In the genomic region with DNA sequence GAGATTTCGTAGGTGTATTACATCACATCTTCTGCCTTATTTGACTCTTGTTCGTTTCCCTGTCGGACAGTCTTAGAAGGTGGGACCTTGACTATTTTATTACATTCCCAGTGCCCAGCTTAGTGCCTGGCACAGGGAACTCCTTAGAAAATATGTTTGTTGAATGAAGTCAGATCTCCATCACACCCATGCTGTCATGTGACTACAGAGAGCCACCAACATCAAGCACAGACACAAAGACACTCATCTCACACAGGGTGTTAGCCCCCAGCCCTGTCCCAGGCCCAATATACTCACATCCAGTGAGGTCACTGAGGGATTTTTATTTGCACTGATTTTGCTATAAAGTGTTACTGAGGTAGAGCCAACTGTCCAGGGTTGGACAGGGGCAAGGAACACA, we compare ENCODE assay signal across 9 cellular contexts. TPM values are rescaled to one million over a fixed set of nuclear protein-coding genes. Genes with fewer than 3 reads are reported as not detected.
DNase-seq lines count a peak whose midpoint lies in the region; ATAC-seq and TF ChIP-seq lines count a peak whose summit lies in the region.
"Had no signal": no experiment of that assay in that cellular context is flagged by ENCODE, and none has a peak within 500 bp of the region (broad histone marks: within the 10 kb centered on the region; RNA-seq: fewer than 3 reads in every experiment).

No MANE protein-coding gene starts in this region.

- H3K27ac ChIP-seq in HCT116 (ENCODE audit: low read depth, low read length) (peak overlapping the region; percentile 80), WERI-Rb-1 (peak overlapping the region; percentile 87), spleen (peak overlapping the region; percentile 73 to 95 (median 91))

- no peaks in the 10 kb centered on the region; the same call in 1 of the 2 replicates for H4K20me1 ChIP-seq in HCT116 (ENCODE audit: insufficient read depth)

- CTCF ChIA-PET in HCT116 (lab: Charles Lee) = no interaction called here

- peaks cover 42% of the 10 kb centered on the region for H3K79me2 ChIP-seq in HCT116 (ENCODE audit: insufficient read depth, low read length)

- H3K36me3 ChIP-seq in HCT116 (ENCODE audit: control insufficient read depth in 1 of 2, insufficient read depth in 2 of 2, low read length in 2 of 2) (peaks cover 0 to 5% of the 10 kb centered on the region in 2 experiments; a peak in 2 of 4 replicates), WERI-Rb-1 (peaks cover 35% of the 10 kb centered on the region), spleen (peaks cover 0 to 40% (median 2%) of the 10 kb centered on the region in 6 donors)

- H3K9me3 ChIP-seq in HCT116 (ENCODE audit: control insufficient read depth in 1 of 2, insufficient read depth in 1 of 2, low read depth in 1 of 2, low read length in 2 of 2) = no peaks in the 10 kb centered on the region
- no peaks in the 10 kb centered on the region for H3K9me3 ChIP-seq in WERI-Rb-1 (ENCODE audit: severe bottlenecking)
- H3K9me3 ChIP-seq in spleen = no peaks in the 10 kb centered on the region

- peak overlapping the region; percentile 89 for H3K9ac ChIP-seq in HCT116 (ENCODE audit: low read length)

- H3K4me3 ChIP-seq in HCT116 (replicated peaks in 1 of 2; ENCODE audit: low read depth in 1 of 2, low read length in 2 of 2) = peak overlapping the region; percentile 82 to 85
- peak overlapping the region; percentile 83 for H3K4me3 ChIP-seq in WERI-Rb-1 (ENCODE audit: low read depth, low read length)
- H3K4me3 ChIP-seq in iPS-11a (ENCODE audit: low read depth, low read length) = peak overlapping the region; percentile 84
- peak overlapping the region in 2 of 8 donors; percentile 68 to 71 for H3K4me3 ChIP-seq in spleen

- ATAC-seq in HCT116 (no peak; the same call in 1 of the 2 replicates), GM21619 (IDR thresholded peaks at IDR 0.05; ENCODE audit: unreplicated experiment) (no peak)

- H2AFZ ChIP-seq in HCT116 (ENCODE audit: low read depth, low read length, poor library complexity, severe bottlenecking) = no peak overlapping the region

- TF ChIP-seq POLR2A in HCT116 (IDR thresholded peaks at IDR 0.05; ENCODE audit: borderline replicate concordance, extremely low read depth, insufficient read depth, insufficient read length) (no peak), spleen (IDR thresholded peaks at IDR 0.05) (no peak)

- no TSS peak for BruUV-seq in HCT116 (replicated peaks; lab: Mats Ljungman, UMichigan)

- DNase-seq in HCT116 (ENCODE audit: low read depth, low spot score) (no peak), WERI-Rb-1 (no peak), spleen (no peak), NCI-H2196 (lab: John Stamatoyannopoulos, UW; ENCODE audit: unreplicated experiment) (no peak), LoVo (ENCODE audit: low spot score) (no peak), KG1 (lab: John Stamatoyannopoulos, UW) (no peak)

- no peak for TF ChIP-seq RAD21 in HCT116 (IDR thresholded peaks at IDR 0.05; ENCODE audit: low read depth)

- intact Hi-C loops in HCT116 (cut with micrococcal nuclease) (loop anchor here (5.0 kb wide), 1 partner anchor 154 kb away; no protein-coding TSS in a partner anchor), spleen (cut with DNase I; ENCODE audit: low total_unique reads) (no loop called here)

- TF ChIP-seq CTCF in HCT116 (IDR thresholded peaks at IDR 0.05 in 2 of 3, conservative IDR thresholded peaks at IDR 0.05 in 1 of 3; ENCODE audit: borderline replicate concordance in 1 of 3, insufficient read depth in 1 of 3, low read depth in 2 of 3, low read length in 2 of 3) (no peak), WERI-Rb-1 (IDR thresholded peaks at IDR 0.05; ENCODE audit: low read depth, low read length) (no peak), spleen (IDR thresholded peaks at IDR 0.05 in 8 of 11, conservative IDR thresholded peaks at IDR 0.05 in 3 of 11) (no peak)

- no peaks in the 10 kb centered on the region for H3K27me3 ChIP-seq in HCT116 (ENCODE audit: insufficient read depth, low read length)
- no peaks in the 10 kb centered on the region for H3K27me3 ChIP-seq in WERI-Rb-1 (ENCODE audit: insufficient read depth, low read depth, severe bottlenecking)
- no peaks in the 10 kb centered on the region for H3K27me3 ChIP-seq in spleen (replicated peaks in 1 of 7)

- 75 to 87% (median 78%) methylated on average over 3 of the region's 3 CpGs for WGBS in spleen, 5 donors

- H3K4me1 ChIP-seq in HCT116 (ENCODE audit: control insufficient read depth in 1 of 2, insufficient read depth in 2 of 2, low read length in 2 of 2) (peaks cover 8 to 32% of the 10 kb centered on the region in 2 experiments), spleen (peaks cover 20 to 73% (median 52%) of the 10 kb centered on the region in 6 donors)

- RAD21 ChIA-PET in HCT116 (lab: Charles Lee; ENCODE audit: low non-redundant PET in 1 of 2, low total read pairs in 2 of 2, uncharacterized antibody in 2 of 2, unreplicated experiment in 2 of 2) = no interaction called here

- POLR2A ChIA-PET in HCT116 (lab: Charles Lee) = interaction anchor here (1.2 kb wide), 1 partner anchor 77 kb away, joined by 6 read pairs; no protein-coding TSS in a partner anchor

- peak overlapping the region; percentile 76 for H3K4me2 ChIP-seq in HCT116 (ENCODE audit: low read length)

- no peaks in the 10 kb centered on the region for H3K9me2 ChIP-seq in HCT116 (ENCODE audit: insufficient read depth)

TF ChIP-seq in HCT116, 20 proteins besides CTCF, POLR2A, EP300 and RAD21:
- TF ChIP-seq YY1 (IDR thresholded peaks at IDR 0.05; ENCODE audit: extremely low read depth, insufficient replicate concordance, low read depth, low read length) = no peak
- TF ChIP-seq EGR1 (IDR thresholded peaks at IDR 0.05; ENCODE audit: low read depth) = no peak
- no peak for TF ChIP-seq ZNF274 (IDR thresholded peaks at IDR 0.05; ENCODE audit: low read depth, low read length)

RNA-seq across cellular contexts. Expression of a gene that starts 0.7 kb away (rescaled TPM):
- total RNA-seq in HCT116 (2021; ENCODE audit: unreplicated experiment) (41.7 TPM), spleen (10 to 100 TPM; 22.9 to 33.5 (median 25.4) TPM)
- 37.3 and 37.7 TPM in 2 replicates for polyA plus RNA-seq in HCT116 (2012)
- polyA plus RNA-seq in spleen = 10 to 100 TPM; 32.6 to 42.1 (median 36.6) TPM

RNA-seq across cellular contexts. Expression of a gene that starts 6.4 kb away (rescaled TPM):
- 28.4 TPM for total RNA-seq in HCT116 (2021; ENCODE audit: unreplicated experiment)
- polyA plus RNA-seq in HCT116 (2012) = 20.2 and 23.1 TPM in 2 replicates
- total RNA-seq in spleen = 10 to 100 TPM; 31.9 to 57.8 (median 42.2) TPM
- 10 to 100 TPM; 26.0 to 43.4 (median 41.0) TPM for polyA plus RNA-seq in spleen

RNA-seq across cellular contexts. Expression of a gene that starts 6.7 kb away (rescaled TPM):
- total RNA-seq in HCT116 (2021; ENCODE audit: unreplicated experiment) = 37.5 TPM
- polyA plus RNA-seq in HCT116 (2012) = 43.5 and 45.4 TPM in 2 replicates
- 10 to 100 TPM; 44.1 to 64.0 (median 58.7) TPM for total RNA-seq in spleen
- polyA plus RNA-seq in spleen = 10 to 100 TPM; 23.3 to 40.8 (median 27.7) TPM

RNA-seq across cellular contexts. Expression of a gene that starts 10.5 kb away (rescaled TPM):
- total RNA-seq in HCT116 (2021; ENCODE audit: unreplicated experiment) = 6.0 TPM
- polyA plus RNA-seq in HCT116 (2012) = 6.8 and 9.1 TPM in 2 replicates
- total RNA-seq in spleen = 10 to 100 TPM; 11.5 to 24.5 (median 16.2) TPM
- 10 to 100 TPM; 60.9 to 75.6 (median 61.6) TPM for polyA plus RNA-seq in spleen
- total RNA-seq: myocyte had no signal
